8 cellular contexts compared by ENCODE assay signal in genomic region chr11:119067371-119068222, GRCh38.
DNase-seq lines count a peak whose midpoint lies in the region; ATAC-seq and TF ChIP-seq lines count a peak whose summit lies in the region.

VPS11 (plus strand) TSS chr11:119067818; CDS start chr11:119067824, 6 bp downstream.

- H3K27ac ChIP-seq in cingulate gyrus (ENCODE audit: low read depth, low read length): peak within 1 kb of the TSS; percentile 95

- peak; percentile 84 for ATAC-seq in HG03439 (IDR thresholded peaks at IDR 0.05; ENCODE audit: unreplicated experiment)

- DNase-seq in Ammon's horn (ENCODE audit: low spot score) (peak; percentile 96), NCI-H524 treated with DMSO at 0.1 percent for 48 hours (lab: John Stamatoyannopoulos, UW) (peak; percentile 89), kidney tubule cell (ENCODE audit: low spot score) (peak; percentile 98)
- peak; percentile 97 to 98 for DNase-seq in activated CD4-positive, alpha-beta T cell treated with anti-CD3 and anti-CD28 coated beads for 4 hours
- peak; percentile 93 to 98 (median 96) for DNase-seq in stimulated activated CD4-positive, alpha-beta T cell treated with anti-CD3 and anti-CD28 coated beads, Interleukin-1b, Interleukin-23, amount 100 ng/mL, for 24 hours (ENCODE audit: low read depth in 4 of 4, low spot score in 1 of 4)

- TF ChIP-seq POLR2A in GM19193 (IDR thresholded peaks at IDR 0.05; ENCODE audit: extremely low read depth, insufficient read depth, insufficient read length): peak; percentile 86

Comparison
In these comparisons a context has a peak if more than half of its experiments do, and no peak if none do; other contexts are left out.
1. Peak in every context shown above with its lines: DNase-seq, ATAC-seq and H3K27ac ChIP-seq.